Comparison of ENCODE assay signal across 16 cellular contexts in genomic region chr15:96054029-96054428, GRCh38.
DNase-seq lines count a peak whose midpoint lies in the region; ATAC-seq and TF ChIP-seq lines count a peak whose summit lies in the region.
"Had no signal": no experiment of that assay in that cellular context is flagged by ENCODE, and none has a peak within 500 bp of the region (broad histone marks: within the 10 kb centered on the region; RNA-seq: fewer than 3 reads in every experiment).

No MANE protein-coding gene starts in this region.

- H3K27me3 ChIP-seq in HUES6 (ENCODE audit: control insufficient read depth, insufficient read depth, low read length): peaks cover 92% of the 10 kb centered on the region
- no peaks in the 10 kb centered on the region for H3K27me3 ChIP-seq in fibroblast of lung (ENCODE audit: control insufficient read depth, insufficient read depth, low read length)
- peaks cover 17% of the 10 kb centered on the region for H3K27me3 ChIP-seq in neural progenitor cell
- peaks cover 0 to 63% (median 34%) of the 10 kb centered on the region in 45 donors for H3K27me3 ChIP-seq in dorsolateral prefrontal cortex
- H3K27me3 ChIP-seq: testis had no signal

- no peaks in the 10 kb centered on the region for H3K9me3 ChIP-seq in HUES6 (ENCODE audit: control insufficient read depth, insufficient read depth, low read depth, low read length)
- no peaks in the 10 kb centered on the region for H3K9me3 ChIP-seq in fibroblast of lung (ENCODE audit: control insufficient read depth, insufficient read depth, low read depth, low read length)
- H3K9me3 ChIP-seq in neural progenitor cell (ENCODE audit: low read depth): no peaks in the 10 kb centered on the region
- H3K9me3 ChIP-seq: adrenal gland, spleen, testis had no signal

- DNase-seq in fibroblast of lung (ENCODE audit: low read depth in 2 of 2) (no peak), neural progenitor cell (ENCODE audit: low spot score) (no peak), NCI-H1417 treated with DMSO at 0.1 percent for 48 hours (lab: John Stamatoyannopoulos, UW) (no peak), dorsolateral prefrontal cortex (no peak), SHP77 treated with DMSO at 0.1 percent for 48 hours (lab: John Stamatoyannopoulos, UW) (no peak)
- DNase-seq: activated T-cell treated with anti-CD3 and anti-CD28 coated beads, Interleukin-2, amount 50 U/mL, for 48 hours; KBM-7; naive B cell; NCI-H1694; spleen had no signal

- H4K20me1 ChIP-seq in fibroblast of lung (ENCODE audit: control insufficient read depth, extremely low read depth, insufficient read depth, low read length) (no peaks in the 10 kb centered on the region), neural progenitor cell (ENCODE audit: low read depth) (no peaks in the 10 kb centered on the region)

- peak overlapping the region; percentile 63 for H3K4me3 ChIP-seq in HUES6 (ENCODE audit: low read depth, low read length)
- no peak overlapping the region for H3K4me3 ChIP-seq in fibroblast of lung (replicated peaks in 1 of 4; ENCODE audit: control extremely low read depth in 1 of 4, insufficient read depth in 1 of 4, low read depth in 3 of 4, low read length in 4 of 4)
- H3K4me3 ChIP-seq in neural progenitor cell: peak overlapping the region; percentile 39
- peak overlapping the region in 19 of 59 donors; percentile 20 to 63 (median 54) for H3K4me3 ChIP-seq in dorsolateral prefrontal cortex

- H3K36me3 Mint-ChIP-seq in neural progenitor cell: no peaks in the 10 kb centered on the region
- H3K36me3 Mint-ChIP-seq: naive B cell had no signal

- peaks cover 9% of the 10 kb centered on the region for H3K9me3 Mint-ChIP-seq in neural progenitor cell
- H3K9me3 Mint-ChIP-seq: dendritic cell treated with granulocyte-macrophage colony-stimulating factor and Interleukin-4, amounts not matched to agents 40 ng/mL and 50 ng/mL, for 4 days had no signal

- no peak overlapping the region for H3K4me3 Mint-ChIP-seq in neural progenitor cell

- no peak overlapping the region for H3K27ac Mint-ChIP-seq in neural progenitor cell
- H3K27ac Mint-ChIP-seq: dendritic cell treated with granulocyte-macrophage colony-stimulating factor and Interleukin-4, amounts not matched to agents 40 ng/mL and 50 ng/mL, for 4 days had no signal

- peaks cover 35% of the 10 kb centered on the region for H3K4me1 Mint-ChIP-seq in neural progenitor cell

- no peak for ATAC-seq in HG02970 (IDR thresholded peaks at IDR 0.05; ENCODE audit: low FRiP score, unreplicated experiment)

- H3K9ac ChIP-seq in HUES6 (ENCODE audit: low read length) (no peak overlapping the region), fibroblast of lung (ENCODE audit: insufficient read depth, low read length) (no peak overlapping the region), neural progenitor cell (no peak overlapping the region)

- intact Hi-C loops in dorsolateral prefrontal cortex (cut with DNase I): no loop called here

- peaks cover 11% of the 10 kb centered on the region for H3K27me3 Mint-ChIP-seq in neural progenitor cell (ENCODE audit: insufficient read depth, low read depth)

- H3K27ac ChIP-seq in 22Rv1: peak overlapping the region; percentile 71
- no peak overlapping the region for H3K27ac ChIP-seq in HUES6 (ENCODE audit: low read depth, low read length)
- no peak overlapping the region for H3K27ac ChIP-seq in fibroblast of lung (ENCODE audit: insufficient read depth, low read length)
- no peak overlapping the region for H3K27ac ChIP-seq in neural progenitor cell
- no peak overlapping the region for H3K27ac ChIP-seq in dorsolateral prefrontal cortex
- H3K27ac ChIP-seq: testis had no signal

- H2AFZ ChIP-seq in fibroblast of lung (ENCODE audit: low read length): peak overlapping the region; percentile 31
- H2AFZ ChIP-seq in neural progenitor cell (replicated peaks): no peak overlapping the region

- TF ChIP-seq CTCF in 22Rv1 (IDR thresholded peaks at IDR 0.05) (no peak), fibroblast of lung (conservative IDR thresholded peaks at IDR 0.05 in 1 of 2, IDR thresholded peaks at IDR 0.05 in 1 of 2; ENCODE audit: low read depth in 1 of 2, low read length in 2 of 2) (no peak), neural progenitor cell (IDR thresholded peaks at IDR 0.05) (no peak), dorsolateral prefrontal cortex (IDR thresholded peaks at IDR 0.05 in 54 of 56, conservative IDR thresholded peaks at IDR 0.05 in 2 of 56; ENCODE audit: low read depth in 1 of 56, partially characterized antibody in 56 of 56) (no peak)

- peaks cover 35% of the 10 kb centered on the region for H3F3A ChIP-seq in neural progenitor cell (ENCODE audit: low read depth)

- H3K4me2 ChIP-seq in fibroblast of lung (ENCODE audit: extremely low read depth, insufficient read depth, low read length) (no peak overlapping the region), neural progenitor cell (peak overlapping the region; percentile 81)

- H3K4me1 ChIP-seq in HUES6 (ENCODE audit: control insufficient read depth, insufficient read depth, low read length) (peaks cover 11% of the 10 kb centered on the region), fibroblast of lung (ENCODE audit: control insufficient read depth, extremely low read depth, insufficient read depth, low read length) (no peaks in the 10 kb centered on the region), neural progenitor cell (peaks cover 39% of the 10 kb centered on the region)

- H3K79me2 ChIP-seq in fibroblast of lung (ENCODE audit: control insufficient read depth, insufficient read depth, low read length) (no peaks in the 10 kb centered on the region), neural progenitor cell (ENCODE audit: low read depth) (no peaks in the 10 kb centered on the region)

- H3K36me3 ChIP-seq in HUES6 (ENCODE audit: control insufficient read depth, insufficient read depth, low read length): no peaks in the 10 kb centered on the region
- H3K36me3 ChIP-seq in fibroblast of lung (ENCODE audit: control insufficient read depth, insufficient read depth, low read length): no peaks in the 10 kb centered on the region
- H3K36me3 ChIP-seq in neural progenitor cell: no peaks in the 10 kb centered on the region
- H3K36me3 ChIP-seq: adrenal gland, spleen had no signal

Comparison
In these comparisons a context has a peak if more than half of its experiments do, and no peak if none do; other contexts are left out.
1. H3K4me3 ChIP-seq: peak in HUES6 (single experiment) and neural progenitor cell (single experiment); none in fibroblast of lung (0 of 4).